12 cellular contexts compared by ENCODE assay signal in genomic region chr19:40832431-40832790, GRCh38. TPM values are rescaled to one million over a fixed set of nuclear protein-coding genes. Genes with fewer than 3 reads are reported as not detected.
DNase-seq lines count a peak whose midpoint lies in the region; ATAC-seq, FAIRE-seq and TF ChIP-seq lines count a peak whose summit lies in the region.
"Not testable (repeated sequence)": the region's sequence is repeated elsewhere in the genome, so short reads cannot be mapped to it uniquely, and the experiment has no call there.
"Had no signal": no experiment of that assay in that cellular context is flagged by ENCODE, and none has a peak within 500 bp of the region (broad histone marks: within the 10 kb centered on the region; RNA-seq: fewer than 3 reads in every experiment).

No MANE protein-coding gene starts in this region.

- TF ChIP-seq POLR2A in HCT116 (IDR thresholded peaks at IDR 0.05; ENCODE audit: borderline replicate concordance, extremely low read depth, insufficient read depth, insufficient read length); right lobe of liver (IDR thresholded peaks at IDR 0.05); testis (IDR thresholded peaks at IDR 0.05): not testable (repeated sequence)

- CTCF ChIA-PET in HCT116 (lab: Charles Lee) = interaction anchor here (1.7 kb wide), 1 partner anchor 13 kb away, joined by 6 read pairs; no protein-coding TSS in a partner anchor
- CTCF ChIA-PET in Panc1 (lab: Charles Lee) = not testable (repeated sequence)

- in situ Hi-C loops in Panc1 (cut with HindIII; ENCODE audit: low pct_unique_long_range_greater_than_20kb, low sequenced_read_pairs) = not testable (repeated sequence)

- BruUV-seq in HCT116 (replicated peaks; lab: Mats Ljungman, UMichigan); Panc1 (replicated peaks; lab: Mats Ljungman, UMichigan): not testable (repeated sequence)

- TF ChIP-seq CTCF in HCT116 (IDR thresholded peaks at IDR 0.05 in 2 of 3, conservative IDR thresholded peaks at IDR 0.05 in 1 of 3; ENCODE audit: borderline replicate concordance in 1 of 3, insufficient read depth in 1 of 3, low read depth in 2 of 3, low read length in 2 of 3); Panc1 (IDR thresholded peaks at IDR 0.05); astrocyte (IDR thresholded peaks at IDR 0.05; ENCODE audit: insufficient read depth, low read depth, low read length); right lobe of liver (IDR thresholded peaks at IDR 0.05); osteocyte (IDR thresholded peaks at IDR 0.05); testis (IDR thresholded peaks at IDR 0.05): not testable (repeated sequence)

- H3K4me3 ChIP-seq in ACC112 (ENCODE audit: low read depth, low read length); HCT116 (replicated peaks in 1 of 2; ENCODE audit: low read depth in 1 of 2, low read length in 2 of 2); Panc1 (ENCODE audit: low read depth in 2 of 2, low read length in 2 of 2); astrocyte (ENCODE audit: insufficient read depth, low read depth, low read length); right lobe of liver; testis: not testable (repeated sequence)

- H3K27me3 Mint-ChIP-seq in astrocyte (ENCODE audit: low read depth, unreplicated experiment); osteocyte (ENCODE audit: unreplicated experiment): not testable (repeated sequence)

- H3K4me1 Mint-ChIP-seq in astrocyte (ENCODE audit: low read depth, unreplicated experiment) = not testable (repeated sequence)
- peaks cover 24% of the 10 kb centered on the region for H3K4me1 Mint-ChIP-seq in osteocyte (ENCODE audit: unreplicated experiment)

- H3K9me2 ChIP-seq in HCT116 (ENCODE audit: insufficient read depth) = not testable (repeated sequence)

- intact Hi-C loops in HCT116 (cut with micrococcal nuclease); Panc1 (cut with micrococcal nuclease; ENCODE audit: unreplicated experiment); right lobe of liver (cut with DNase I); testis (cut with DNase I; ENCODE audit: low total_unique reads): not testable (repeated sequence)

- not testable (repeated sequence) for ATAC-seq in HCT116, Panc1
- ATAC-seq in right lobe of liver = peak; percentile 6 to 27 (median 10)

- RAD21 ChIA-PET in HCT116 (lab: Charles Lee; ENCODE audit: low non-redundant PET in 1 of 2, low total read pairs in 2 of 2, uncharacterized antibody in 2 of 2, unreplicated experiment in 2 of 2) = not testable (repeated sequence)

- not testable (repeated sequence) for H3K4me1 ChIP-seq in ACC112 (ENCODE audit: control insufficient read depth, insufficient read depth, low read length, unreplicated experiment); Panc1 (ENCODE audit: control insufficient read depth, insufficient read depth, low read length); astrocyte (ENCODE audit: insufficient read depth, low read length)
- H3K4me1 ChIP-seq in HCT116 (ENCODE audit: control insufficient read depth in 1 of 2, insufficient read depth in 2 of 2, low read length in 2 of 2) (peaks cover 12 to 13% of the 10 kb centered on the region in 2 experiments), right lobe of liver (peaks cover 0 to 14% (median 7%) of the 10 kb centered on the region in 4 donors), testis (peaks cover 27% of the 10 kb centered on the region)

- FAIRE-seq in astrocyte (lab: Jason Lieb, UNC) = not testable (repeated sequence)

- H3K9me3 Mint-ChIP-seq in astrocyte (ENCODE audit: unreplicated experiment); osteocyte (ENCODE audit: unreplicated experiment): not testable (repeated sequence)

- H3K4me2 ChIP-seq in HCT116 (ENCODE audit: low read length) = peak overlapping the region; percentile 47; the same call in 1 of the 2 replicates
- not testable (repeated sequence) for H3K4me2 ChIP-seq in astrocyte (ENCODE audit: low read length)

- H2AFZ ChIP-seq in ACC112 (ENCODE audit: low read length, unreplicated experiment); HCT116 (ENCODE audit: low read depth, low read length, poor library complexity, severe bottlenecking); astrocyte (ENCODE audit: low read depth, low read length): not testable (repeated sequence)

- WGBS in right lobe of liver (ENCODE audit: insufficient coverage, low coverage, low lambda C conversion rate, missing lambda C conversion rate) = 60% methylated on average over 2 of the region's 4 CpGs
- WGBS in testis, 2 donors = 57 to 71% methylated on average over 4 of the region's 4 CpGs

- not testable (repeated sequence) for H4K20me1 ChIP-seq in HCT116 (ENCODE audit: insufficient read depth); astrocyte (ENCODE audit: insufficient read depth, low read length)

- DNase-seq in HCT116 (ENCODE audit: low read depth, low spot score); Panc1 (ENCODE audit: low read depth, low spot score); astrocyte (ENCODE audit: low read depth); epithelial cell of prostate (ENCODE audit: low read depth, low spot score); right lobe of liver; osteocyte (ENCODE audit: extremely low spot score, unreplicated experiment); testis: not testable (repeated sequence)

- POLR2A ChIA-PET in HCT116 (lab: Charles Lee); Panc1 (lab: Charles Lee): not testable (repeated sequence)

- H3K27me3 ChIP-seq in ACC112 (ENCODE audit: insufficient read depth, low read length); HCT116 (ENCODE audit: insufficient read depth, low read length); Panc1 (ENCODE audit: control insufficient read depth, insufficient read depth, low read length); astrocyte (ENCODE audit: insufficient read depth, low read length); right lobe of liver; testis: not testable (repeated sequence)

- peak overlapping the region; percentile 16; the same call in 1 of the 2 replicates for H3K27ac ChIP-seq in ACC112 (ENCODE audit: low read depth, low read length)
- H3K27ac ChIP-seq in HCT116 (ENCODE audit: low read depth, low read length); astrocyte (ENCODE audit: low read depth, low read length): not testable (repeated sequence)
- peak overlapping the region; percentile 29; the same call in 1 of the 2 replicates for H3K27ac ChIP-seq in Panc1 (ENCODE audit: low read length)
- peak overlapping the region; percentile 26 for H3K27ac ChIP-seq in epithelial cell of prostate
- H3K27ac ChIP-seq in right lobe of liver = peak overlapping the region in 1 of 3 donors; percentile 64
- H3K27ac ChIP-seq in testis = peak overlapping the region; percentile 48

- not testable (repeated sequence) for H3K36me3 Mint-ChIP-seq in astrocyte (ENCODE audit: low read depth, unreplicated experiment); osteocyte (ENCODE audit: unreplicated experiment)

- H3K79me2 ChIP-seq in ACC112 (ENCODE audit: control insufficient read depth, insufficient read depth, low read length, unreplicated experiment); HCT116 (ENCODE audit: insufficient read depth, low read length); astrocyte (ENCODE audit: insufficient read depth, low read length): not testable (repeated sequence)

- not testable (repeated sequence) for H3K9ac ChIP-seq in HCT116 (ENCODE audit: low read length); astrocyte (ENCODE audit: low read length)

- TF ChIP-seq RAD21 in HCT116 (IDR thresholded peaks at IDR 0.05; ENCODE audit: low read depth) = not testable (repeated sequence)

- H3K4me3 Mint-ChIP-seq in astrocyte (ENCODE audit: unreplicated experiment); osteocyte (ENCODE audit: unreplicated experiment): not testable (repeated sequence)

- peak overlapping the region; percentile 26 for H3K27ac Mint-ChIP-seq in astrocyte (ENCODE audit: unreplicated experiment)
- H3K27ac Mint-ChIP-seq in osteocyte (ENCODE audit: unreplicated experiment) = peak overlapping the region; percentile 89

- H3K9me3 ChIP-seq in HCT116 (ENCODE audit: control insufficient read depth in 1 of 2, insufficient read depth in 1 of 2, low read depth in 1 of 2, low read length in 2 of 2); Panc1 (ENCODE audit: control insufficient read depth, insufficient read depth, low read depth, low read length); astrocyte (ENCODE audit: insufficient read depth, low read depth, low read length); right lobe of liver; testis: not testable (repeated sequence)

- H3K36me3 ChIP-seq in ACC112 (ENCODE audit: insufficient read depth, low read length); HCT116 (ENCODE audit: control insufficient read depth in 1 of 2, insufficient read depth in 2 of 2, low read length in 2 of 2); Panc1 (ENCODE audit: control insufficient read depth, insufficient read depth, low read length); astrocyte (ENCODE audit: insufficient read depth, low read length); right lobe of liver; testis (ENCODE audit: low read depth, missing control alignments): not testable (repeated sequence)

RNA-seq across cellular contexts. Expression of gene CYP2A6, which starts 17.8 kb away (rescaled TPM):
- total RNA-seq in HCT116 (2021; ENCODE audit: unreplicated experiment) = 0.57 TPM
- 0.29 TPM in 1 of 2 replicates, not detected in the other for polyA plus RNA-seq in HCT116 (2012)
- 0.41 TPM for total RNA-seq in Panc1 (2021; ENCODE audit: unreplicated experiment)
- not detected for polyA plus RNA-seq in Panc1 (2012; ENCODE audit: insufficient read length)
- total RNA-seq in astrocyte = not detected in 2 replicates
- total RNA-seq in right lobe of liver = 1,000 to 10,000 TPM in 3 of 6 experiments, 100 to 1,000 TPM in 1, 10 to 100 TPM in 2; 73.6 to 3,618 (median 1,239) TPM
- total RNA-seq in osteocyte = not detected in 2 replicates
- total RNA-seq in testis = not detected
- not detected for polyA plus RNA-seq in testis (ENCODE audit: insufficient read depth, low read depth, low replicate concordance)
- total RNA-seq: CD8-positive, alpha-beta T cell; GM23338; NCI-H460 had no signal
- polyA plus RNA-seq: BJ had no signal

RNA-seq across cellular contexts. Expression of gene EGLN2, which starts 33.4 kb away (rescaled TPM):
- total RNA-seq in HCT116 (2021; ENCODE audit: unreplicated experiment) (58.6 TPM), Panc1 (2021; ENCODE audit: unreplicated experiment) (115 TPM), astrocyte (82.1 and 84.6 TPM in 2 replicates), right lobe of liver (10 to 100 TPM; 34.5 to 47.0 (median 37.4) TPM), osteocyte (94.3 and 104 TPM in 2 replicates), testis (100 to 1,000 TPM; 245 to 260 TPM)
- polyA plus RNA-seq in HCT116 (2012) = 49.8 and 51.1 TPM in 2 replicates
- 127 TPM for polyA plus RNA-seq in Panc1 (2012; ENCODE audit: insufficient read length)
- polyA plus RNA-seq in testis (ENCODE audit: insufficient read depth, low read depth, low replicate concordance) = 489 TPM

RNA-seq across cellular contexts. Expression of gene CYP2A7, which starts 49.6 kb away (rescaled TPM):
- total RNA-seq in HCT116 (2021; ENCODE audit: unreplicated experiment) (not detected), Panc1 (2021; ENCODE audit: unreplicated experiment) (not detected), astrocyte (not detected in 2 replicates), right lobe of liver (1,000 to 10,000 TPM in 1 of 6 experiments, 100 to 1,000 TPM in 2, 10 to 100 TPM in 1, 1 to 10 TPM in 2; 2.5 to 2,068 (median 134) TPM), osteocyte (not detected in 2 replicates), testis (1 to 10 TPM in 1 of 2 donors, not detected in 1; 1.1 TPM)
- polyA plus RNA-seq in HCT116 (2012) = 0.03 and 0.06 TPM in 2 replicates
- not detected for polyA plus RNA-seq in Panc1 (2012; ENCODE audit: insufficient read length)
- polyA plus RNA-seq in testis (ENCODE audit: insufficient read depth, low read depth, low replicate concordance) = not detected
- total RNA-seq: CD8-positive, alpha-beta T cell; GM23338; NCI-H460 had no signal
- polyA plus RNA-seq: BJ, GM23338 had no signal

RNA-seq across cellular contexts. Expression of gene RAB4B, which starts 54.4 kb away (rescaled TPM):
- 18.7 TPM for total RNA-seq in HCT116 (2021; ENCODE audit: unreplicated experiment)
- polyA plus RNA-seq in HCT116 (2012) = 26.2 and 26.3 TPM in 2 replicates
- 24.8 TPM for total RNA-seq in Panc1 (2021; ENCODE audit: unreplicated experiment)
- polyA plus RNA-seq in Panc1 (2012; ENCODE audit: insufficient read length) = 39.6 TPM
- total RNA-seq in astrocyte = 18.8 and 21.0 TPM in 2 replicates
- total RNA-seq in right lobe of liver = 10 to 100 TPM in 3 of 6 experiments, 1 to 10 TPM in 3; 6.4 to 17.2 (median 10.2) TPM
- 19.7 and 20.4 TPM in 2 replicates for total RNA-seq in osteocyte
- 10 to 100 TPM; 44.7 to 49.3 TPM for total RNA-seq in testis
- polyA plus RNA-seq in testis (ENCODE audit: insufficient read depth, low read depth, low replicate concordance) = 46.7 TPM

RNA-seq across cellular contexts. Expression of gene MIA, which starts 57.1 kb away (rescaled TPM):
- 1.4 TPM for total RNA-seq in HCT116 (2021; ENCODE audit: unreplicated experiment)
- 0.83 and 2.2 TPM in 2 replicates for polyA plus RNA-seq in HCT116 (2012)
- 2.2 TPM for total RNA-seq in Panc1 (2021; ENCODE audit: unreplicated experiment)
- polyA plus RNA-seq in Panc1 (2012; ENCODE audit: insufficient read length) = 1.4 TPM
- 2.5 TPM in 2 replicates for total RNA-seq in astrocyte
- 1 to 10 TPM in 2 of 6 experiments, under 1 TPM in 1, not detected in 3; 0.86 to 1.9 (median 1.1) TPM for total RNA-seq in right lobe of liver
- 2.0 TPM in 1 of 2 replicates, not detected in the other for total RNA-seq in osteocyte
- 1 to 10 TPM; 2.4 to 2.8 TPM for total RNA-seq in testis
- 2.9 TPM for polyA plus RNA-seq in testis (ENCODE audit: insufficient read depth, low read depth, low replicate concordance)
- total RNA-seq: CD8-positive, alpha-beta T cell; GM23338; NCI-H460 had no signal
- polyA plus RNA-seq: BJ, GM23338 had no signal

Comparison
In these comparisons a context has a peak if more than half of its experiments do, and no peak if none do; other contexts are left out.
1. RNA of gene CYP2A6, which starts 17.8 kb away (total RNA-seq): 73.6 to 3,618 TPM in right lobe of liver; 0.57 TPM in HCT116 (single experiment), 0.41 TPM in Panc1 (single experiment), not detected in testis, not detected in astrocyte and not detected in osteocyte; every median in the first group is over 10 times any median in the second.